In the genomic region with DNA sequence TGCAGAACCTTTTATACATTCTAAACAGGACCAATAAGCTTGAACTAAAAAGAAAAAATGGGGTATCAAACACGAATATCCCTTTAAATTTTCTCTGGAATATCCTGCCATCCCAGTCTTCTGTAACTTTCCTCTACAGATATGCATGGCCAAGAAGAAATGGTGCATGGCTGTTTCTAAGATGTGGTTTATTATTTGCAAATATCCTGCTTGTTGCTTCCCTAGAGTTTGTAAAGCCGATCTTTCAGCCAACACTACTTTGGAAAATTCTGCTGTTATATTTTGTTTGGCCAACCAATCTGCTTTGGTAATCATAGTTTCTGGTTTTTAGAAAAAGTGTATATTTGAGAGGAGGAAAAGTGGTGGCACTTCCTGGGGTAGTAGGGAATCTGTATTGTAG, we compare ENCODE assay signal across 21 cellular contexts. TPM values are rescaled to one million over a fixed set of nuclear protein-coding genes. Genes with fewer than 3 reads are reported as not detected.
DNase-seq lines count a peak whose midpoint lies in the region; ATAC-seq, FAIRE-seq and TF ChIP-seq lines count a peak whose summit lies in the region.
"Had no signal": no experiment of that assay in that cellular context is flagged by ENCODE, and none has a peak within 500 bp of the region (broad histone marks: within the 10 kb centered on the region; RNA-seq: fewer than 3 reads in every experiment).

No MANE protein-coding gene starts in this region.

- DNase-seq in heart left ventricle (no peak), left ventricle myocardium superior (no peak), keratinocyte (ENCODE audit: low read depth, low spot score) (no peak), NCI-H2227 (lab: John Stamatoyannopoulos, UW; ENCODE audit: unreplicated experiment) (no peak), GOT3 (lab: John Stamatoyannopoulos, UW) (no peak)
- DNase-seq: 8988T, COR-L47, GF-D8, KBM-7, MV-4-11, NCI-H1694 treated with DMSO at 0.1 percent for 48 hours, NCI-H2107, NCI-H2227 treated with DMSO at 0.1 percent for 48 hours, NCI-H524, RPMI8226, SJCRH30 had no signal

- H3K9me3 ChIP-seq in heart left ventricle (no peaks in the 10 kb centered on the region), keratinocyte (ENCODE audit: control insufficient read depth, low read depth, low read length) (no peaks in the 10 kb centered on the region), subcutaneous abdominal adipose tissue (ENCODE audit: control insufficient read depth in 5 of 5, low read length in 5 of 5) (no peaks in the 10 kb centered on the region)
- H3K9me3 ChIP-seq: SJCRH30 had no signal

- H4K20me1 ChIP-seq in keratinocyte (ENCODE audit: control insufficient read depth, extremely low read depth, insufficient read depth, low read length), result peaks cover 35% of the 10 kb centered on the region

- H3K9ac ChIP-seq in keratinocyte (ENCODE audit: control insufficient read depth, extremely low read depth, insufficient read depth, low read length), result no peak overlapping the region
- H3K9ac ChIP-seq in subcutaneous abdominal adipose tissue (ENCODE audit: low read length in 5 of 5), result no peak overlapping the region

- H3K27ac ChIP-seq in heart left ventricle, result peak overlapping the region in 8 of 12 donors; percentile 20 to 57 (median 34)
- H3K27ac ChIP-seq in VCaP, result peak overlapping the region; percentile 12
- no peak overlapping the region for H3K27ac ChIP-seq in keratinocyte (ENCODE audit: control insufficient read depth, insufficient read depth, low read length)
- H3K27ac ChIP-seq in subcutaneous abdominal adipose tissue (ENCODE audit: low read depth, low read length), result peak overlapping the region; percentile 16
- H3K27ac ChIP-seq: SJCRH30 had no signal

- FAIRE-seq in keratinocyte (lab: Jason Lieb, UNC), result peak; percentile 57
- FAIRE-seq: H1, HepG2 had no signal

- H3K9me1 ChIP-seq in keratinocyte (ENCODE audit: control insufficient read depth, extremely low read depth, insufficient read depth, low read length), result peaks cover 2% of the 10 kb centered on the region

- no peak overlapping the region for H3K4me2 ChIP-seq in keratinocyte (ENCODE audit: control insufficient read depth, extremely low read depth, insufficient read depth, low read depth, low read length)

- H3K27me3 ChIP-seq in heart left ventricle (no peaks in the 10 kb centered on the region), keratinocyte (ENCODE audit: control insufficient read depth, extremely low read depth, insufficient read depth, low read length) (no peaks in the 10 kb centered on the region), subcutaneous abdominal adipose tissue (ENCODE audit: control insufficient read depth in 5 of 5, insufficient read depth in 4 of 5, low read length in 5 of 5) (no peaks in the 10 kb centered on the region)
- H3K27me3 ChIP-seq: SJCRH30 had no signal

- 54 to 70% (median 61%) methylated on average over 2 of the region's 2 CpGs for WGBS in heart left ventricle, 4 donors

- no peak for TF ChIP-seq POLR2A in heart left ventricle (IDR thresholded peaks at IDR 0.05)

- dilution Hi-C loops in keratinocyte (cut with MboI; ENCODE audit: extremely low pct_ligation_motif_present, low sequenced_read_pairs), result no loop called here

- TF ChIP-seq CTCF in heart left ventricle (IDR thresholded peaks at IDR 0.05) (no peak), VCaP (conservative IDR thresholded peaks at IDR 0.05) (no peak), keratinocyte (optimal IDR thresholded peaks at IDR 0.05 in 1 of 3, IDR thresholded peaks at IDR 0.05 in 1 of 3, conservative IDR thresholded peaks at IDR 0.05 in 1 of 3; ENCODE audit: extremely low read depth in 1 of 3, insufficient read depth in 2 of 3, low read length in 3 of 3) (no peak)

- ATAC-seq in heart left ventricle, result no peak
- no peak for ATAC-seq in left ventricle myocardium superior
- ATAC-seq in HG02642 (IDR thresholded peaks at IDR 0.05; ENCODE audit: poor library complexity, unreplicated experiment), result no peak

- intact Hi-C loops in heart left ventricle (cut with DNase I), result no loop called here
- intact Hi-C loops in left ventricle myocardium superior (cut with micrococcal nuclease), result no loop called here

- H3K36me3 ChIP-seq in heart left ventricle (peaks cover 0 to 20% (median 0%) of the 10 kb centered on the region in 9 donors), keratinocyte (ENCODE audit: control insufficient read depth in 2 of 2, extremely low read depth in 1 of 2, insufficient read depth in 2 of 2, low read length in 2 of 2) (peaks cover 7 to 18% of the 10 kb centered on the region in 2 experiments), subcutaneous abdominal adipose tissue (ENCODE audit: control insufficient read depth in 5 of 5, insufficient read depth in 5 of 5, low read length in 5 of 5) (peaks cover 0 to 20% (median 5%) of the 10 kb centered on the region in 5 donors)

- peaks cover 0 to 76% (median 52%) of the 10 kb centered on the region in 12 donors for H3K4me1 ChIP-seq in heart left ventricle
- H3K4me1 ChIP-seq in keratinocyte (ENCODE audit: control insufficient read depth, extremely low read depth, insufficient read depth, low read length), result peaks cover 24% of the 10 kb centered on the region
- H3K4me1 ChIP-seq in subcutaneous abdominal adipose tissue (ENCODE audit: control insufficient read depth in 5 of 5, insufficient read depth in 5 of 5, low read length in 5 of 5), result peaks cover 0 to 38% (median 24%) of the 10 kb centered on the region in 5 donors

- peaks cover 93% of the 10 kb centered on the region for H3K79me2 ChIP-seq in keratinocyte (ENCODE audit: control insufficient read depth, insufficient read depth, low read length)

- no peak overlapping the region for H2AFZ ChIP-seq in keratinocyte (ENCODE audit: control insufficient read depth, low read length)

- H3K4me3 ChIP-seq in heart left ventricle, result no peak overlapping the region
- H3K4me3 ChIP-seq in keratinocyte (ENCODE audit: control insufficient read depth in 2 of 3, extremely low read depth in 1 of 3, insufficient read depth in 2 of 3, low read depth in 1 of 3, low read length in 3 of 3), result no peak overlapping the region
- no peak overlapping the region for H3K4me3 ChIP-seq in subcutaneous abdominal adipose tissue (ENCODE audit: low read depth in 1 of 5, low read length in 5 of 5)
- H3K4me3 ChIP-seq: SJCRH30 had no signal

RNA-seq across cellular contexts. Expression of a gene that starts 13.9 kb away (rescaled TPM):
- total RNA-seq in heart left ventricle (100 to 1,000 TPM in 8 of 9 donors, 10 to 100 TPM in 1; 85.1 to 280 (median 121) TPM), left ventricle myocardium superior (128 TPM)
- polyA plus RNA-seq in heart left ventricle (10 to 100 TPM; 59.0 to 87.2 TPM), keratinocyte (74.2 to 150 TPM (median 108 TPM) in 3 replicates)
- 155 TPM for polyA plus RNA-seq in keratinocyte (2011; ENCODE audit: low read depth)
- 50.9 and 92.7 TPM in 2 replicates for polyA plus RNA-seq in keratinocyte (2011; cell fraction: cytosol; rRNA removed)
- polyA plus RNA-seq in keratinocyte (2011; cell fraction: nucleus; rRNA removed), result 274 and 308 TPM in 2 replicates
- polyA plus RNA-seq in keratinocyte (2012; ENCODE audit: low replicate concordance), result 82.5 and 87.2 TPM in 2 replicates
- polyA minus RNA-seq in keratinocyte, result 123 to 447 TPM (median 330 TPM) in 3 replicates
- polyA minus RNA-seq in keratinocyte (2011; cell fraction: cytosol; rRNA and poly(A)+ RNA removed), result 83.3 TPM
- polyA minus RNA-seq in keratinocyte (2011; cell fraction: nucleus; rRNA and poly(A)+ RNA removed), result 519 and 1,062 TPM in 2 replicates
